23 cellular contexts compared by ENCODE assay signal in genomic region chr11:112786196-112786595, GRCh38.
"Had no signal": no experiment of that assay in that cellular context is flagged by ENCODE, and none has a peak within 500 bp of the region (broad histone marks: within the 10 kb centered on the region; RNA-seq: fewer than 3 reads in every experiment).

No MANE protein-coding gene starts in this region.

- H3K27ac ChIP-seq: gastrocnemius medialis, lower lobe of right lung, neural progenitor cell, vagina had no signal

- H3K27ac Mint-ChIP-seq: activated CD4-positive, alpha-beta T cell treated with anti-CD3 and anti-CD28 coated beads, Interleukin-2, amount 10 ng/mL, durations not matched to agents 7 days and 5 days; activated CD8-positive, alpha-beta T cell treated with anti-CD3 and anti-CD28 coated beads for 36 hours; activated naive CD4-positive, alpha-beta T cell treated with anti-CD3 and anti-CD28 coated beads, Interleukin-2, amount 50 U/mL, for 72 hours; activated T-helper 17 cell treated with anti-CD3 and anti-CD28 coated beads, Interleukin-2, amount 50 U/mL, for 72 hours; naive thymus-derived CD4-positive, alpha-beta T cell; stimulated activated naive CD8-positive, alpha-beta T cell treated with anti-CD3 and anti-CD28 coated beads, Interleukin-15, Interleukin-2, amounts not matched to agents 100 ng/mL and 50 ng/mL, for 24 hours; T-helper 17 cell had no signal

- H3K36me3 ChIP-seq: esophagus squamous epithelium, gastrocnemius medialis, lower lobe of right lung, neural progenitor cell, tibial nerve, vagina had no signal

- ATAC-seq: activated CD8-positive, alpha-beta T cell treated with anti-CD3 and anti-CD28 coated beads for 36 hours; activated naive CD4-positive, alpha-beta T cell treated with anti-CD3 and anti-CD28 coated beads, Interleukin-2, amount 50 U/mL, for 72 hours; activated T-helper 17 cell treated with anti-CD3 and anti-CD28 coated beads, Interleukin-2, amount 50 U/mL, for 72 hours; left colon; lower lobe of right lung; naive thymus-derived CD4-positive, alpha-beta T cell; T-helper 17 cell had no signal

- H3K36me3 Mint-ChIP-seq: activated naive CD4-positive, alpha-beta T cell treated with anti-CD3 and anti-CD28 coated beads, Interleukin-2, amount 50 U/mL, for 72 hours; naive thymus-derived CD4-positive, alpha-beta T cell; neural progenitor cell had no signal

- H2AFZ ChIP-seq: neural progenitor cell had no signal

- H3K4me3 ChIP-seq: esophagus squamous epithelium, gastrocnemius medialis, lower lobe of right lung, neural progenitor cell, tibial nerve, vagina had no signal

- H3K4me1 Mint-ChIP-seq: activated CD4-positive, alpha-beta T cell treated with anti-CD3 and anti-CD28 coated beads, Interleukin-2, amount 10 ng/mL, durations not matched to agents 7 days and 5 days; activated T-helper 17 cell treated with anti-CD3 and anti-CD28 coated beads, Interleukin-2, amount 50 U/mL, for 72 hours; naive thymus-derived CD4-positive, alpha-beta T cell; T-helper 17 cell had no signal

- H3K4me1 ChIP-seq: lower lobe of right lung had no signal

- DNase-seq: activated CD4-positive, alpha-beta T cell treated with anti-CD3 and anti-CD28 coated beads, Interleukin-2, amount 10 ng/mL, durations not matched to agents 7 days and 5 days; activated CD4-positive, CD25-positive, alpha-beta regulatory T cell; activated CD8-positive, alpha-beta T cell treated with anti-CD3 and anti-CD28 coated beads for 36 hours; activated T-cell treated with anti-CD3 and anti-CD28 coated beads, Interleukin-2, amount 50 U/mL, for 1 hour; cerebellar nuclear complex; esophagus squamous epithelium; gastrocnemius medialis; islet precursor cell; left colon; lower lobe of right lung; mesendoderm; naive thymus-derived CD4-positive, alpha-beta T cell; posterior cingulate gyrus; stimulated activated CD4-positive, alpha-beta T cell treated with anti-CD3 and anti-CD28 coated beads, Interleukin-1b, Interleukin-23, amount 100 ng/mL, for 48 hours; SW 1271; T-helper 17 cell had no signal

- H3K4me3 Mint-ChIP-seq: activated CD4-positive, alpha-beta T cell treated with anti-CD3 and anti-CD28 coated beads, Interleukin-2, amount 10 ng/mL, durations not matched to agents 7 days and 5 days; activated CD8-positive, alpha-beta T cell treated with anti-CD3 and anti-CD28 coated beads for 36 hours; activated T-helper 17 cell treated with anti-CD3 and anti-CD28 coated beads, Interleukin-2, amount 50 U/mL, for 72 hours; naive thymus-derived CD4-positive, alpha-beta T cell; neural progenitor cell; stimulated activated naive CD8-positive, alpha-beta T cell treated with anti-CD3 and anti-CD28 coated beads, Interleukin-15, Interleukin-2, amounts not matched to agents 100 ng/mL and 50 ng/mL, for 24 hours; T-helper 17 cell had no signal

- FAIRE-seq: bronchial epithelial cell had no signal

- H3K9me3 ChIP-seq: esophagus squamous epithelium, gastrocnemius medialis, lower lobe of right lung, tibial nerve, vagina had no signal

- H3K27me3 ChIP-seq: gastrocnemius medialis, neural progenitor cell, tibial nerve, vagina had no signal

- H3K9ac ChIP-seq: neural progenitor cell had no signal

- H3K4me2 ChIP-seq: neural progenitor cell had no signal

- H3K9me3 Mint-ChIP-seq: activated CD4-positive, alpha-beta T cell treated with anti-CD3 and anti-CD28 coated beads, Interleukin-2, amount 10 ng/mL, durations not matched to agents 7 days and 5 days; activated CD8-positive, alpha-beta T cell treated with anti-CD3 and anti-CD28 coated beads for 36 hours; activated naive CD4-positive, alpha-beta T cell treated with anti-CD3 and anti-CD28 coated beads, Interleukin-2, amount 50 U/mL, for 72 hours; activated T-helper 17 cell treated with anti-CD3 and anti-CD28 coated beads, Interleukin-2, amount 50 U/mL, for 72 hours; neural progenitor cell; stimulated activated naive CD8-positive, alpha-beta T cell treated with anti-CD3 and anti-CD28 coated beads, Interleukin-15, Interleukin-2, amounts not matched to agents 100 ng/mL and 50 ng/mL, for 24 hours had no signal
